1 cellular context compared by ENCODE assay signal in the genomic region with DNA sequence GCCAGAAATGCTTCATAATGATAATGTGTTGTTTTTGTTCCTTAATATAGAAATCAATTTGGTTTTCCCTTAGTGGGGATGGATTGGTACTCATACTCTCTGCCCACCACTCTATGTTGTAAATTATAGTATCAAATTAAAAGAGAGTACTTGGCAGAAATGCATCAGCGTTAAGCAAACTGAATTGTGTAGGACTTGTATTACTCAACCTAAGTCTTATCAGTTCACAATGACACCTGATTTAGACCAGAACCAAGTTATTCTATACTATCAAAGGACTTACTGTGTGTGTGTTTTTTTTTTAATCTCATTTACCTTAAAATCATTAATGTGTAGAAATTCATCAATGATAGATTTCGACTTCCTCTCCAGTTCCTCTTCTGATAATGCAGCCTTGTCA.
TF ChIP-seq lines count a peak whose summit lies in the region.

No MANE protein-coding gene starts in this region.

TF ChIP-seq in HCT116, 20 proteins besides CTCF, POLR2A, EP300 and RAD21 (continued from another document):
- TF ChIP-seq, protein P1, sequence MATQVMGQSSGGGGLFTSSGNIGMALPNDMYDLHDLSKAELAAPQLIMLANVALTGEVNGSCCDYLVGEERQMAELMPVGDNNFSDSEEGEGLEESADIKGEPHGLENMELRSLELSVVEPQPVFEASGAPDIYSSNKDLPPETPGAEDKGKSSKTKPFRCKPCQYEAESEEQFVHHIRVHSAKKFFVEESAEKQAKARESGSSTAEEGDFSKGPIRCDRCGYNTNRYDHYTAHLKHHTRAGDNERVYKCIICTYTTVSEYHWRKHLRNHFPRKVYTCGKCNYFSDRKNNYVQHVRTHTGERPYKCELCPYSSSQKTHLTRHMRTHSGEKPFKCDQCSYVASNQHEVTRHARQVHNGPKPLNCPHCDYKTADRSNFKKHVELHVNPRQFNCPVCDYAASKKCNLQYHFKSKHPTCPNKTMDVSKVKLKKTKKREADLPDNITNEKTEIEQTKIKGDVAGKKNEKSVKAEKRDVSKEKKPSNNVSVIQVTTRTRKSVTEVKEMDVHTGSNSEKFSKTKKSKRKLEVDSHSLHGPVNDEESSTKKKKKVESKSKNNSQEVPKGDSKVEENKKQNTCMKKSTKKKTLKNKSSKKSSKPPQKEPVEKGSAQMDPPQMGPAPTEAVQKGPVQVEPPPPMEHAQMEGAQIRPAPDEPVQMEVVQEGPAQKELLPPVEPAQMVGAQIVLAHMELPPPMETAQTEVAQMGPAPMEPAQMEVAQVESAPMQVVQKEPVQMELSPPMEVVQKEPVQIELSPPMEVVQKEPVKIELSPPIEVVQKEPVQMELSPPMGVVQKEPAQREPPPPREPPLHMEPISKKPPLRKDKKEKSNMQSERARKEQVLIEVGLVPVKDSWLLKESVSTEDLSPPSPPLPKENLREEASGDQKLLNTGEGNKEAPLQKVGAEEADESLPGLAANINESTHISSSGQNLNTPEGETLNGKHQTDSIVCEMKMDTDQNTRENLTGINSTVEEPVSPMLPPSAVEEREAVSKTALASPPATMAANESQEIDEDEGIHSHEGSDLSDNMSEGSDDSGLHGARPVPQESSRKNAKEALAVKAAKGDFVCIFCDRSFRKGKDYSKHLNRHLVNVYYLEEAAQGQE (IDR thresholded peaks at IDR 0.05; ENCODE audit: low read depth) = no peak
- no peak for TF ChIP-seq EZH2 (IDR thresholded peaks at IDR 0.05)
- TF ChIP-seq SRF (IDR thresholded peaks at IDR 0.05; ENCODE audit: low read depth) = no peak
- TF ChIP-seq EZH2phosphoT487 (IDR thresholded peaks at IDR 0.05; ENCODE audit: borderline replicate concordance) = no peak
- TF ChIP-seq, protein P2, sequence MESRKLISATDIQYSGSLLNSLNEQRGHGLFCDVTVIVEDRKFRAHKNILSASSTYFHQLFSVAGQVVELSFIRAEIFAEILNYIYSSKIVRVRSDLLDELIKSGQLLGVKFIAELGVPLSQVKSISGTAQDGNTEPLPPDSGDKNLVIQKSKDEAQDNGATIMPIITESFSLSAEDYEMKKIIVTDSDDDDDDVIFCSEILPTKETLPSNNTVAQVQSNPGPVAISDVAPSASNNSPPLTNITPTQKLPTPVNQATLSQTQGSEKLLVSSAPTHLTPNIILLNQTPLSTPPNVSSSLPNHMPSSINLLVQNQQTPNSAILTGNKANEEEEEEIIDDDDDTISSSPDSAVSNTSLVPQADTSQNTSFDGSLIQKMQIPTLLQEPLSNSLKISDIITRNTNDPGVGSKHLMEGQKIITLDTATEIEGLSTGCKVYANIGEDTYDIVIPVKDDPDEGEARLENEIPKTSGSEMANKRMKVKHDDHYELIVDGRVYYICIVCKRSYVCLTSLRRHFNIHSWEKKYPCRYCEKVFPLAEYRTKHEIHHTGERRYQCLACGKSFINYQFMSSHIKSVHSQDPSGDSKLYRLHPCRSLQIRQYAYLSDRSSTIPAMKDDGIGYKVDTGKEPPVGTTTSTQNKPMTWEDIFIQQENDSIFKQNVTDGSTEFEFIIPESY (IDR thresholded peaks at IDR 0.05; ENCODE audit: extremely low read depth, insufficient replicate concordance, low read length) = no peak
